ENCODE assay signal across 9 cellular contexts in the genomic region with DNA sequence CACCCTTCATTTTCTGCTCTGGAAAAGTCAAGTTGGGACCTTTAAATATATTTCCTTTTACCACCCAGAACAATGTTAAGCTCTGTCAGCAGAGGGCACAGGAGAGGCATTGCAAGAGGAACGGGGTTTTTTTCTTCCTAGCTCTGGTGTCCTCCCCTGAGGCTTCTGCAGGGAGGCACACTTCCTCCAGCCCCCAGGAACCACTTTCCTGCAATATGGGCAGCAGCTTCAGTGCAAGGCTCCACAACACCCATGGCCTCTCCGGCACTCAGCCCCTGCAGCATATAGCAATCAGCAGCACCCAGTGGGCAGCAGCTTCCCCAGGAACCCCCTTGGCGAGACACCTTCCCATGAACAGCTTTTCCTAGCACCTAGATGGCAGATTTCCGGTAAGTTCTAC.
DNase-seq lines count a peak whose midpoint lies in the region; ATAC-seq and TF ChIP-seq lines count a peak whose summit lies in the region.
"Had no signal": no experiment of that assay in that cellular context is flagged by ENCODE, and none has a peak within 500 bp of the region (broad histone marks: within the 10 kb centered on the region; RNA-seq: fewer than 3 reads in every experiment).

No MANE protein-coding gene starts in this region.

- H3K4me1 ChIP-seq in OCI-LY3 (ENCODE audit: low read length) (peaks cover 4% of the 10 kb centered on the region), ovary (ENCODE audit: insufficient read depth) (no peaks in the 10 kb centered on the region)

- peak; percentile 32 for DNase-seq in DMS 273 (lab: John Stamatoyannopoulos, UW; ENCODE audit: unreplicated experiment)
- DNase-seq in DMS 273 treated with DMSO at 0.1 percent for 48 hours (lab: John Stamatoyannopoulos, UW), result no peak
- peak; percentile 22 for DNase-seq in fibroblast of pulmonary artery (ENCODE audit: low read depth)
- DNase-seq in ovary, result no peak
- DNase-seq in activated T-cell treated with anti-CD3 and anti-CD28 coated beads, Interleukin-2, amount 50 U/mL, for 4 hours, result no peak

- H3K9me3 Mint-ChIP-seq in activated T-cell treated with anti-CD3 and anti-CD28 coated beads, Interleukin-2, amount 50 U/mL, for 4 hours, result no peaks in the 10 kb centered on the region

- H3K79me2 ChIP-seq in OCI-LY3 (ENCODE audit: low read length), result no peaks in the 10 kb centered on the region

- no peaks in the 10 kb centered on the region for H3K27me3 ChIP-seq in OCI-LY3 (ENCODE audit: low read depth, low read length)
- no peaks in the 10 kb centered on the region for H3K27me3 ChIP-seq in ovary

- H3K27ac ChIP-seq in OCI-LY3 (ENCODE audit: low read length), result no peak overlapping the region
- H3K27ac ChIP-seq in ovary, result no peak overlapping the region
- H3K27ac ChIP-seq: skin epidermis had no signal

- no peaks in the 10 kb centered on the region for H3K36me3 Mint-ChIP-seq in activated T-cell treated with anti-CD3 and anti-CD28 coated beads, Interleukin-2, amount 50 U/mL, for 4 hours (ENCODE audit: insufficient read depth)

- TF ChIP-seq EP300 in ovary (IDR thresholded peaks at IDR 0.05), result no peak

- TF ChIP-seq CTCF in OCI-LY3 (IDR thresholded peaks at IDR 0.05; ENCODE audit: low read depth, low read length), result peak; percentile 88
- peak; percentile 40 for TF ChIP-seq CTCF in fibroblast of pulmonary artery (IDR thresholded peaks at IDR 0.05; ENCODE audit: low read length, missing control alignments)
- no peak for TF ChIP-seq CTCF in ovary (IDR thresholded peaks at IDR 0.05)

- peak overlapping the region; percentile 89 for H2AFZ ChIP-seq in OCI-LY3 (ENCODE audit: low read depth, low read length)

- no peaks in the 10 kb centered on the region for H3K9me3 ChIP-seq in OCI-LY3 (ENCODE audit: insufficient read depth, low read length)
- H3K9me3 ChIP-seq in ovary, result no peaks in the 10 kb centered on the region

- intact Hi-C loops in ovary (cut with DNase I), result no loop called here

- ATAC-seq in GM21515 (IDR thresholded peaks at IDR 0.05; ENCODE audit: unreplicated experiment), result peak; percentile 67
- no peak for ATAC-seq in HG02610 (IDR thresholded peaks at IDR 0.05; ENCODE audit: unreplicated experiment)
- ATAC-seq in activated T-cell treated with anti-CD3 and anti-CD28 coated beads, Interleukin-2, amount 50 U/mL, for 4 hours, result no peak

- 45 to 72% (median 66%) methylated on average over 4 of the region's 4 CpGs for WGBS in ovary, 3 donors

- no peaks in the 10 kb centered on the region for H3K36me3 ChIP-seq in OCI-LY3 (replicated peaks; ENCODE audit: low read depth, low read length)
- H3K36me3 ChIP-seq in ovary, result no peaks in the 10 kb centered on the region

- no peak overlapping the region for H3K9ac ChIP-seq in OCI-LY3 (ENCODE audit: low read length)

- no peak overlapping the region for H3K4me3 Mint-ChIP-seq in activated T-cell treated with anti-CD3 and anti-CD28 coated beads, Interleukin-2, amount 50 U/mL, for 4 hours

- no peaks in the 10 kb centered on the region for H3K4me1 Mint-ChIP-seq in activated T-cell treated with anti-CD3 and anti-CD28 coated beads, Interleukin-2, amount 50 U/mL, for 4 hours (ENCODE audit: low read depth)

- H3K27me3 Mint-ChIP-seq in activated T-cell treated with anti-CD3 and anti-CD28 coated beads, Interleukin-2, amount 50 U/mL, for 4 hours (ENCODE audit: low read depth), result peaks cover 4% of the 10 kb centered on the region

- no peak for TF ChIP-seq POLR2A in ovary (IDR thresholded peaks at IDR 0.05)

- H3K4me2 ChIP-seq in OCI-LY3 (ENCODE audit: low read length), result peak overlapping the region; percentile 65

- H3K4me3 ChIP-seq in OCI-LY3 (ENCODE audit: low read length) (peak overlapping the region; percentile 59), fibroblast of pulmonary artery (replicated peaks; ENCODE audit: low read depth, low read length) (no peak overlapping the region), ovary (no peak overlapping the region)
- H3K4me3 ChIP-seq: skin epidermis had no signal

- no peaks in the 10 kb centered on the region for H4K20me1 ChIP-seq in OCI-LY3 (ENCODE audit: insufficient read depth, low read length)

Comparison
In these comparisons a context has a peak if more than half of its experiments do, and no peak if none do; other contexts are left out.
1. DNase-seq: peak in DMS 273 (single experiment) and fibroblast of pulmonary artery (single experiment); none in DMS 273 treated with DMSO at 0.1 percent for 48 hours (single experiment), ovary (0 of 5) and activated T-cell treated with anti-CD3 and anti-CD28 coated beads, Interleukin-2, amount 50 U/mL, for 4 hours (single experiment).
2. CTCF ChIP-seq: peak in OCI-LY3 (single experiment) and fibroblast of pulmonary artery (single experiment); none in ovary (0 of 3).